Comparison of ENCODE assay signal across 9 cellular contexts in genomic region chr9:93464395-93464794, GRCh38. TPM values are rescaled to one million over a fixed set of nuclear protein-coding genes. Genes with fewer than 3 reads are reported as not detected.
DNase-seq lines count a peak whose midpoint lies in the region; ATAC-seq, FAIRE-seq and TF ChIP-seq lines count a peak whose summit lies in the region.
"Had no signal": no experiment of that assay in that cellular context is flagged by ENCODE, and none has a peak within 500 bp of the region (broad histone marks: within the 10 kb centered on the region; RNA-seq: fewer than 3 reads in every experiment).

No MANE protein-coding gene starts in this region.

- CTCF ChIA-PET in GM12878 (lab: Yijun Ruan, JAX): interaction anchor here (0.7 to 2.8 kb wide), 4 partner anchors 9 to 102 kb away, joined by 3 to 17 read pairs (median 8); partner anchors contain the start of gene FAM120AOS

- WGBS in GM12878 (ENCODE audit: insufficient coverage, insufficient replicate concordance, low lambda C conversion rate, missing lambda C conversion rate): 33% methylated on average over 3 of the region's 3 CpGs

- TF ChIP-seq CTCF in MM.1S (IDR thresholded peaks at IDR 0.05; ENCODE audit: low read length): no peak
- no peak for TF ChIP-seq CTCF in GM12878 (IDR thresholded peaks at IDR 0.05 in 2 of 3, conservative IDR thresholded peaks at IDR 0.05 in 1 of 3; ENCODE audit: control insufficient read depth in 2 of 3, extremely low read depth in 1 of 3, insufficient read depth in 1 of 3, low read depth in 3 of 3, low read length in 3 of 3)
- TF ChIP-seq CTCF in progenitor cell of endocrine pancreas (IDR thresholded peaks at IDR 0.05; ENCODE audit: unreplicated experiment): no peak

- H2AFZ ChIP-seq in MM.1S (ENCODE audit: low read length): no peak overlapping the region
- H2AFZ ChIP-seq in GM12878 (ENCODE audit: control insufficient read depth, low read depth, low read length): no peak overlapping the region

- ATAC-seq in GM12878 (peak; percentile 69), GM21723 (IDR thresholded peaks at IDR 0.05; ENCODE audit: unreplicated experiment) (no peak)
- ATAC-seq: Right ventricle myocardium inferior had no signal

- H3K9me2 ChIP-seq in MM.1S (replicated peaks; ENCODE audit: insufficient read depth, low read length): no peaks in the 10 kb centered on the region

- H3F3A ChIP-seq in MM.1S (ENCODE audit: insufficient read depth, low read length): no peaks in the 10 kb centered on the region

- SMC1A ChIA-PET in GM12878 (lab: Charles Lee; ENCODE audit: uncharacterized antibody, unreplicated experiment): interaction anchor here (0.8 to 4.0 kb wide), 6 partner anchors 8 to 102 kb away, joined by 3 to 34 read pairs (median 9); partner anchors contain the start of gene FAM120AOS

- no peaks in the 10 kb centered on the region for H3K36me3 ChIP-seq in MM.1S (replicated peaks; ENCODE audit: insufficient read depth, low read length)
- H3K36me3 ChIP-seq in GM12878 (ENCODE audit: control insufficient read depth in 2 of 2, insufficient read depth in 2 of 2, low read length in 1 of 2): peaks cover 0 to 11% of the 10 kb centered on the region in 2 experiments; a peak in 1 of 4 replicates
- H3K36me3 ChIP-seq: right lobe of liver had no signal

- H3K4me1 ChIP-seq in MM.1S (ENCODE audit: low read length) (peaks cover 51% of the 10 kb centered on the region), GM12878 (ENCODE audit: control insufficient read depth, insufficient read depth, low read length) (peaks cover 31% of the 10 kb centered on the region)

- peak in 1 of 2 experiments; percentile 42; a peak in 1 of 4 replicates for TF ChIP-seq EP300 in GM12878 (IDR thresholded peaks at IDR 0.05; ENCODE audit: borderline replicate concordance in 1 of 2, control insufficient read depth in 1 of 2, low read depth in 2 of 2, low read length in 2 of 2)

- H3K9me3 ChIP-seq in MM.1S (replicated peaks; ENCODE audit: insufficient read depth, low read length): no peaks in the 10 kb centered on the region
- H3K9me3 ChIP-seq in GM12878 (replicated peaks; ENCODE audit: control insufficient read depth, insufficient read depth, low read length): no peaks in the 10 kb centered on the region; the same call in 2 of the 3 replicates
- H3K9me3 ChIP-seq: right lobe of liver had no signal

- no peaks in the 10 kb centered on the region for H3K27me3 Mint-ChIP-seq in progenitor cell of endocrine pancreas

- no TSS peak for BruUV-seq in GM12878 (replicated peaks; lab: Mats Ljungman, UMichigan)

- H3K4me3 ChIP-seq in MM.1S (ENCODE audit: low read length) (no peak overlapping the region), GM12878 (0 out of 2 replicates have a peak overlapping the region, but pooled peaks have one; percentile 13)
- H3K4me3 ChIP-seq: right lobe of liver had no signal

- no peak for DNase-seq in GM18507 (ENCODE audit: extremely low spot score, insufficient read length, low read depth)
- no peak for DNase-seq in MM.1S
- DNase-seq in GM12878 (ENCODE audit: low read depth, low spot score): no peak
- DNase-seq in progenitor cell of endocrine pancreas (ENCODE audit: low spot score, unreplicated experiment): no peak
- no peak for DNase-seq in NCI-H82 (lab: John Stamatoyannopoulos, UW)
- DNase-seq in NCI-H1092 treated with DMSO at 0.1 percent for 48 hours (lab: John Stamatoyannopoulos, UW): no peak
- DNase-seq: right lobe of liver had no signal

- peaks cover 40% of the 10 kb centered on the region for H4K20me1 ChIP-seq in MM.1S (ENCODE audit: insufficient read depth, low read length)
- no peaks in the 10 kb centered on the region for H4K20me1 ChIP-seq in GM12878 (ENCODE audit: control insufficient read depth, insufficient read depth)

- RAD21 ChIA-PET in GM12878 (lab: Charles Lee; ENCODE audit: unreplicated experiment): interaction anchor here (0.8 to 2.6 kb wide), 5 partner anchors 8 to 14 kb away, joined by 3 to 17 read pairs (median 4); partner anchors contain the start of gene FAM120AOS

- peak overlapping the region; percentile 63 for H3K27ac Mint-ChIP-seq in progenitor cell of endocrine pancreas

- POLR2A ChIA-PET in GM12878 (lab: Charles Lee): interaction anchor here (0.5 to 5.2 kb wide), 3 partner anchors 8 to 16 kb away, joined by 3 to 64 read pairs (median 10); partner anchors contain the start of genes FAM120A and FAM120AOS

- H3K79me2 ChIP-seq in MM.1S (ENCODE audit: low read length) (peaks cover 100% of the 10 kb centered on the region), GM12878 (ENCODE audit: control insufficient read depth, insufficient read depth, low read length) (peaks cover 98% of the 10 kb centered on the region)

- in situ Hi-C loops in GM12878 (cut with MboI): no loop called here

- FAIRE-seq in GM18507 (lab: Jason Lieb, UNC): peak; percentile 46
- FAIRE-seq in GM12878 (lab: Jason Lieb, UNC): no peak

- H3K9me3 Mint-ChIP-seq in progenitor cell of endocrine pancreas (ENCODE audit: low read depth): no peaks in the 10 kb centered on the region

- H3K4me2 ChIP-seq in MM.1S (ENCODE audit: low read depth, low read length) (peak overlapping the region; percentile 54; the same call in 1 of the 2 replicates), GM12878 (ENCODE audit: control insufficient read depth, insufficient read depth) (peak overlapping the region; percentile 17; the same call in 1 of the 2 replicates)

- no peak for TF ChIP-seq RAD21 in GM12878 (IDR thresholded peaks at IDR 0.05; ENCODE audit: insufficient read depth, low read depth, low read length)

- intact Hi-C loops in GM12878 (cut with micrococcal nuclease; ENCODE audit: unreplicated experiment): no loop called here

- no peak for TF ChIP-seq POLR2A in GM12878 (IDR thresholded peaks at IDR 0.05; ENCODE audit: low read depth, low read length)

- peak overlapping the region; percentile 34; the same call in 1 of the 2 replicates for H3K27ac ChIP-seq in MM.1S (ENCODE audit: low read length)
- H3K27ac ChIP-seq in GM12878 (ENCODE audit: control insufficient read depth, insufficient read depth): peak overlapping the region; percentile 60
- H3K27ac ChIP-seq: right lobe of liver had no signal

- H3K9ac ChIP-seq in MM.1S (ENCODE audit: low read length) (no peak overlapping the region), GM12878 (ENCODE audit: control insufficient read depth, insufficient read depth, low read length) (peak overlapping the region; percentile 38)

- H3K27me3 ChIP-seq in MM.1S (replicated peaks; ENCODE audit: insufficient read depth, low read length) (no peaks in the 10 kb centered on the region), GM12878 (replicated peaks in 1 of 2; ENCODE audit: control insufficient read depth in 2 of 2, insufficient read depth in 2 of 2, low read length in 1 of 2) (no peaks in the 10 kb centered on the region)
- H3K27me3 ChIP-seq: right lobe of liver had no signal

- no peak overlapping the region for H3K4me3 Mint-ChIP-seq in progenitor cell of endocrine pancreas (ENCODE audit: low read depth)

- H3K4me1 Mint-ChIP-seq in progenitor cell of endocrine pancreas (ENCODE audit: low read depth): peaks cover 21% of the 10 kb centered on the region

- no peaks in the 10 kb centered on the region for H3K36me3 Mint-ChIP-seq in progenitor cell of endocrine pancreas (ENCODE audit: insufficient read depth)

TF ChIP-seq in GM12878, 131 proteins besides CTCF, POLR2A, EP300 and RAD21 (continues in another document):
- no peak for TF ChIP-seq NFIC (IDR thresholded peaks at IDR 0.05; ENCODE audit: low read depth, low read length)

RNA-seq across cellular contexts. Expression of gene FAM120AOS, which starts 11.0 kb away (rescaled TPM):
- 45.1 and 45.8 TPM in 2 replicates for total RNA-seq in GM12878 (2013; cell fraction: nucleolus; rRNA removed)
- total RNA-seq in GM12878 (2014; rRNA removed): 28.9 and 32.3 TPM in 2 replicates
- total RNA-seq in GM12878 (2014; rRNA removed; fragmentation: Illumina TruSeq; extraction: Trizol): 30.9 and 33.6 TPM in 2 replicates
- 32.3 and 35.6 TPM in 2 replicates for total RNA-seq in GM12878 (2021)
- 12.3 TPM for polyA plus RNA-seq in GM12878 (2011; ENCODE audit: low read depth)
- 29.8 and 36.6 TPM in 2 replicates for polyA plus RNA-seq in GM12878 (2011; rRNA removed)
- polyA plus RNA-seq in GM12878 (2011; cell fraction: cytosol; rRNA removed): 19.7 and 19.9 TPM in 2 replicates
- 17.3 and 17.7 TPM in 2 replicates for polyA plus RNA-seq in GM12878 (2011; cell fraction: nucleus; rRNA removed)
- 21.7 and 27.0 TPM in 2 replicates for polyA plus RNA-seq in GM12878 (2012)
- polyA plus RNA-seq in GM12878 (2014; fragmentation: Illumina TruSeq; extraction: Trizol): 43.5 and 48.4 TPM in 2 replicates
- 10 to 100 TPM; 15.9 to 18.8 TPM for polyA plus RNA-seq in GM12878 (2014; fragmentation: Nextera tagmentation; extraction: Ambion mirVana)
- 35.0 and 39.6 TPM in 2 replicates for polyA plus RNA-seq in GM12878 (2014; rRNA removed)
- polyA plus RNA-seq in GM12878 (2016; fragmentation: Nextera tagmentation; extraction: Ambion mirVana): 10 to 100 TPM; 52.1 to 55.1 TPM
- polyA minus RNA-seq in GM12878 (2011; rRNA and poly(A)+ RNA removed): 17.0 and 22.8 TPM in 2 replicates
- polyA minus RNA-seq in GM12878 (2011; cell fraction: cytosol; rRNA and poly(A)+ RNA removed): 6.9 and 8.4 TPM in 2 replicates
- polyA minus RNA-seq in GM12878 (2011; cell fraction: nucleus; rRNA and poly(A)+ RNA removed): 16.8 and 25.6 TPM in 2 replicates
- total RNA-seq in progenitor cell of endocrine pancreas: 47.5 and 50.3 TPM in 2 replicates

RNA-seq across cellular contexts. Expression of gene FAM120A, which starts 12.9 kb away (rescaled TPM):
- total RNA-seq in GM12878 (2013; cell fraction: nucleolus; rRNA removed): 141 and 148 TPM in 2 replicates
- total RNA-seq in GM12878 (2014; rRNA removed) (59.5 and 66.2 TPM in 2 replicates), GM12878 (2014; rRNA removed; fragmentation: Illumina TruSeq; extraction: Trizol) (55.1 and 58.1 TPM in 2 replicates), GM12878 (2021) (87.1 and 89.6 TPM in 2 replicates), progenitor cell of endocrine pancreas (59.3 and 59.6 TPM in 2 replicates)
- 19.6 TPM for polyA plus RNA-seq in GM12878 (2011; ENCODE audit: low read depth)
- polyA plus RNA-seq in GM12878 (2011; rRNA removed) (61.3 and 61.5 TPM in 2 replicates), GM12878 (2014; fragmentation: Illumina TruSeq; extraction: Trizol) (55.4 and 65.6 TPM in 2 replicates), GM12878 (2014; fragmentation: Nextera tagmentation; extraction: Ambion mirVana) (10 to 100 TPM; 13.1 to 21.3 TPM), GM12878 (2014; rRNA removed) (46.6 and 46.9 TPM in 2 replicates), GM12878 (2016; fragmentation: Nextera tagmentation; extraction: Ambion mirVana) (10 to 100 TPM; 23.9 to 25.6 TPM)
- 52.7 and 56.0 TPM in 2 replicates for polyA plus RNA-seq in GM12878 (2011; cell fraction: cytosol; rRNA removed)
- polyA plus RNA-seq in GM12878 (2011; cell fraction: nucleus; rRNA removed): 54.6 and 67.6 TPM in 2 replicates
- polyA plus RNA-seq in GM12878 (2012): 35.7 and 45.8 TPM in 2 replicates
- 151 and 163 TPM in 2 replicates for polyA minus RNA-seq in GM12878 (2011; rRNA and poly(A)+ RNA removed)
- polyA minus RNA-seq in GM12878 (2011; cell fraction: cytosol; rRNA and poly(A)+ RNA removed): 75.3 and 80.9 TPM in 2 replicates
- polyA minus RNA-seq in GM12878 (2011; cell fraction: nucleus; rRNA and poly(A)+ RNA removed): 73.5 and 109 TPM in 2 replicates
